21 cellular contexts compared by ENCODE assay signal in genomic region chr21:26409735-26410134, GRCh38.
"Had no signal": no experiment of that assay in that cellular context is flagged by ENCODE, and none has a peak within 500 bp of the region (broad histone marks: within the 10 kb centered on the region; RNA-seq: fewer than 3 reads in every experiment).

No MANE protein-coding gene starts in this region.

- H3K9me3 ChIP-seq: body of pancreas, esophagus muscularis mucosa, heart left ventricle, neutrophil, transverse colon, vagina had no signal

- H3K27ac ChIP-seq: body of pancreas, coronary artery, esophagus muscularis mucosa, heart left ventricle, neutrophil, parathyroid adenoma, skin epidermis, transverse colon, vagina, WERI-Rb-1 had no signal

- H3K4me3 ChIP-seq: body of pancreas, coronary artery, esophagus muscularis mucosa, heart left ventricle, lung, skin epidermis, transverse colon, vagina had no signal

- DNase-seq: activated CD4-positive, alpha-beta T cell treated with anti-CD3 and anti-CD28 coated beads, Interleukin-2, amount 50 U/mL, for 48 hours; activated CD8-positive, alpha-beta memory T cell treated with anti-CD3 and anti-CD28 coated beads, Interleukin-2, amount 10 ng/mL, durations not matched to agents 7 days and 5 days; activated effector memory CD4-positive, alpha-beta T cell treated with anti-CD3 and anti-CD28 coated beads, Interleukin-2, amount 50 U/mL, for 16 hours; activated T-cell treated with anti-CD3 and anti-CD28 coated beads, Interleukin-2, amount 50 U/mL, for 24 hours; amniotic stem cell; body of pancreas; caudate nucleus; heart left ventricle; left colon; naive thymus-derived CD4-positive, alpha-beta T cell; stimulated activated naive CD8-positive, alpha-beta T cell treated with anti-CD3 and anti-CD28 coated beads, Interleukin-15, Interleukin-2, amounts not matched to agents 100 U/mL and 50 U/mL, for 24 hours; transverse colon; WERI-Rb-1 had no signal

- ATAC-seq: activated CD8-positive, alpha-beta memory T cell treated with anti-CD3 and anti-CD28 coated beads, Interleukin-2, amount 10 ng/mL, durations not matched to agents 7 days and 5 days; body of pancreas; heart left ventricle; left colon; naive thymus-derived CD4-positive, alpha-beta T cell; stimulated activated naive CD8-positive, alpha-beta T cell treated with anti-CD3 and anti-CD28 coated beads, Interleukin-15, Interleukin-2, amounts not matched to agents 100 U/mL and 50 U/mL, for 24 hours had no signal

- H3K36me3 ChIP-seq: esophagus muscularis mucosa, heart left ventricle, neutrophil, transverse colon, vagina, WERI-Rb-1 had no signal

- H3K4me3 Mint-ChIP-seq: activated CD8-positive, alpha-beta memory T cell treated with anti-CD3 and anti-CD28 coated beads, Interleukin-2, amount 10 ng/mL, durations not matched to agents 7 days and 5 days; activated naive CD4-positive, alpha-beta T cell treated with anti-CD3 and anti-CD28 coated beads, Interleukin-2, amount 50 U/mL, for 24 hours; activated T-cell treated with anti-CD3 and anti-CD28 coated beads, Interleukin-2, amount 50 U/mL, for 24 hours; naive thymus-derived CD4-positive, alpha-beta T cell had no signal

- H3K9me3 Mint-ChIP-seq: activated naive CD4-positive, alpha-beta T cell treated with anti-CD3 and anti-CD28 coated beads, Interleukin-2, amount 50 U/mL, for 24 hours; activated T-cell treated with anti-CD3 and anti-CD28 coated beads, Interleukin-2, amount 50 U/mL, for 24 hours had no signal

- H3K27ac Mint-ChIP-seq: activated CD8-positive, alpha-beta memory T cell treated with anti-CD3 and anti-CD28 coated beads, Interleukin-2, amount 10 ng/mL, durations not matched to agents 7 days and 5 days; activated naive CD4-positive, alpha-beta T cell treated with anti-CD3 and anti-CD28 coated beads, Interleukin-2, amount 50 U/mL, for 24 hours; activated T-cell treated with anti-CD3 and anti-CD28 coated beads, Interleukin-2, amount 50 U/mL, for 24 hours; naive thymus-derived CD4-positive, alpha-beta T cell had no signal

- H3K9ac ChIP-seq: parathyroid adenoma had no signal

- H3K27me3 Mint-ChIP-seq: activated CD8-positive, alpha-beta memory T cell treated with anti-CD3 and anti-CD28 coated beads, Interleukin-2, amount 10 ng/mL, durations not matched to agents 7 days and 5 days had no signal

- H3K4me1 Mint-ChIP-seq: activated naive CD4-positive, alpha-beta T cell treated with anti-CD3 and anti-CD28 coated beads, Interleukin-2, amount 50 U/mL, for 24 hours had no signal

- H3K36me3 Mint-ChIP-seq: activated naive CD4-positive, alpha-beta T cell treated with anti-CD3 and anti-CD28 coated beads, Interleukin-2, amount 50 U/mL, for 24 hours had no signal
